26 cellular contexts compared by ENCODE assay signal in genomic region chr5:157186309-157187045, GRCh38. TPM values are rescaled to one million over a fixed set of nuclear protein-coding genes. Genes with fewer than 3 reads are reported as not detected.
DNase-seq lines count a peak whose midpoint lies in the region; ATAC-seq and TF ChIP-seq lines count a peak whose summit lies in the region.
"Had no signal": no experiment of that assay in that cellular context is flagged by ENCODE, and none has a peak within 500 bp of the region (broad histone marks: within the 10 kb centered on the region; RNA-seq: fewer than 3 reads in every experiment).

No MANE protein-coding gene starts in this region.

- POLR2A ChIA-PET in activated CD4-positive, alpha-beta memory T cell treated with anti-CD3 and anti-CD28 coated beads for 36 hours (lab: Charles Lee): interaction anchor here (0.8 to 24.1 kb wide), 13 partner anchors 4 to 86 kb away, joined by 3 to 368 read pairs (median 14); partner anchors contain the start of genes ITK and MED7

- peaks cover 55% of the 10 kb centered on the region for H3K4me1 Mint-ChIP-seq in activated naive CD4-positive, alpha-beta T cell treated with anti-CD3 and anti-CD28 coated beads for 36 hours (ENCODE audit: low read depth)
- peaks cover 50% of the 10 kb centered on the region for H3K4me1 Mint-ChIP-seq in activated CD4-positive, alpha-beta memory T cell treated with anti-CD3 and anti-CD28 coated beads for 36 hours (ENCODE audit: low read depth)
- H3K4me1 Mint-ChIP-seq in activated naive CD8-positive, alpha-beta T cell treated with anti-CD3 and anti-CD28 coated beads, Interleukin-2, amount 50 U/mL, for 24 hours: peaks cover 55% of the 10 kb centered on the region
- H3K4me1 Mint-ChIP-seq: GM23338, nephron had no signal

- no peaks in the 10 kb centered on the region for H3K4me1 ChIP-seq in left ventricle myocardium inferior
- H3K4me1 ChIP-seq: ascending aorta, parathyroid adenoma had no signal

- H3K9me3 ChIP-seq in left ventricle myocardium inferior (replicated peaks): peaks cover 5% of the 10 kb centered on the region
- H3K9me3 ChIP-seq: ascending aorta, MG63 had no signal

- CTCF ChIA-PET in activated naive CD4-positive, alpha-beta T cell treated with anti-CD3 and anti-CD28 coated beads for 36 hours (lab: Charles Lee): interaction anchor here (0.6 to 3.5 kb wide), 6 partner anchors 19 to 117 kb away, joined by 3 to 17 read pairs (median 4); no protein-coding TSS in a partner anchor
- CTCF ChIA-PET in activated CD4-positive, alpha-beta memory T cell treated with anti-CD3 and anti-CD28 coated beads for 36 hours (lab: Charles Lee): interaction anchor here (0.6 to 4.7 kb wide), 5 partner anchors 12 to 122 kb away, joined by 3 to 27 read pairs (median 3); no protein-coding TSS in a partner anchor

- peak overlapping the region; percentile 100 for H3K27ac Mint-ChIP-seq in activated naive CD4-positive, alpha-beta T cell treated with anti-CD3 and anti-CD28 coated beads for 36 hours
- H3K27ac Mint-ChIP-seq in activated CD4-positive, alpha-beta memory T cell treated with anti-CD3 and anti-CD28 coated beads for 36 hours: peak overlapping the region; percentile 100
- H3K27ac Mint-ChIP-seq in activated naive CD8-positive, alpha-beta T cell treated with anti-CD3 and anti-CD28 coated beads, Interleukin-2, amount 50 U/mL, for 24 hours: peak overlapping the region; percentile 94
- H3K27ac Mint-ChIP-seq: GM23338, nephron had no signal

- peak overlapping the region; percentile 77 for H3K4me3 Mint-ChIP-seq in activated naive CD4-positive, alpha-beta T cell treated with anti-CD3 and anti-CD28 coated beads for 36 hours
- H3K4me3 Mint-ChIP-seq in activated CD4-positive, alpha-beta memory T cell treated with anti-CD3 and anti-CD28 coated beads for 36 hours: peak overlapping the region; percentile 99
- peak overlapping the region; percentile 89 for H3K4me3 Mint-ChIP-seq in activated naive CD8-positive, alpha-beta T cell treated with anti-CD3 and anti-CD28 coated beads, Interleukin-2, amount 50 U/mL, for 24 hours
- H3K4me3 Mint-ChIP-seq: GM23338, nephron had no signal

- peak; percentile 12 for ATAC-seq in activated naive CD8-positive, alpha-beta T cell treated with anti-CD3 and anti-CD28 coated beads, Interleukin-2, amount 50 U/mL, for 24 hours
- no peak for ATAC-seq in HG02759 (IDR thresholded peaks at IDR 0.05; ENCODE audit: unreplicated experiment)

- H3K27me3 Mint-ChIP-seq in activated naive CD4-positive, alpha-beta T cell treated with anti-CD3 and anti-CD28 coated beads for 36 hours (ENCODE audit: low read depth): no peaks in the 10 kb centered on the region
- no peaks in the 10 kb centered on the region for H3K27me3 Mint-ChIP-seq in activated CD4-positive, alpha-beta memory T cell treated with anti-CD3 and anti-CD28 coated beads for 36 hours
- H3K27me3 Mint-ChIP-seq in activated naive CD8-positive, alpha-beta T cell treated with anti-CD3 and anti-CD28 coated beads, Interleukin-2, amount 50 U/mL, for 24 hours: no peaks in the 10 kb centered on the region

- no peaks in the 10 kb centered on the region for H3K9me3 Mint-ChIP-seq in activated naive CD4-positive, alpha-beta T cell treated with anti-CD3 and anti-CD28 coated beads for 36 hours
- no peaks in the 10 kb centered on the region for H3K9me3 Mint-ChIP-seq in activated CD4-positive, alpha-beta memory T cell treated with anti-CD3 and anti-CD28 coated beads for 36 hours
- no peaks in the 10 kb centered on the region for H3K9me3 Mint-ChIP-seq in activated naive CD8-positive, alpha-beta T cell treated with anti-CD3 and anti-CD28 coated beads, Interleukin-2, amount 50 U/mL, for 24 hours
- H3K9me3 Mint-ChIP-seq: GM23338, IgD-negative memory B cell, nephron had no signal

- no peak for TF ChIP-seq CTCF in left ventricle myocardium inferior (IDR thresholded peaks at IDR 0.05; ENCODE audit: borderline replicate concordance)

- peak; percentile 59 for DNase-seq in activated naive CD4-positive, alpha-beta T cell treated with anti-CD3 and anti-CD28 coated beads for 36 hours
- no peak for DNase-seq in activated naive CD4-positive, alpha-beta T cell treated with anti-CD3 and anti-CD28 coated beads, Interleukin-2, amount 50 U/mL, for 16 hours
- DNase-seq in activated CD4-positive, alpha-beta memory T cell treated with anti-CD3 and anti-CD28 coated beads for 36 hours: peak; percentile 55
- DNase-seq in activated naive CD8-positive, alpha-beta T cell treated with anti-CD3 and anti-CD28 coated beads, Interleukin-2, amount 50 U/mL, for 24 hours: peak; percentile 30
- DNase-seq in stimulated activated CD8-positive, alpha-beta memory T cell treated with anti-CD3 and anti-CD28 coated beads, Interleukin-4, amount 100 ng/mL, for 48 hours: peak; percentile 50
- DNase-seq in left ventricle myocardium inferior (no peak), NCI-H2081 treated with DMSO at 0.1 percent for 48 hours (lab: John Stamatoyannopoulos, UW) (no peak)
- DNase-seq: activated CD4-positive, CD25-positive, alpha-beta regulatory T cell; DMS79 treated with DMSO at 0.1 percent for 48 hours; foreskin melanocyte; hippocampal formation; islet precursor cell; mammary epithelial cell; MG63; NCI-H1436; NCI-H524 treated with DMSO at 0.1 percent for 48 hours; stimulated activated naive CD4-positive, alpha-beta T cell treated with Interleukin-2 at 50 U/mL for 16 hours; T-helper 9 cell had no signal

- H3K4me3 ChIP-seq in left ventricle myocardium inferior: no peak overlapping the region
- H3K4me3 ChIP-seq: ascending aorta, GM23338, MG63 had no signal

- H3K27ac ChIP-seq in left ventricle myocardium inferior (replicated peaks): no peak overlapping the region
- H3K27ac ChIP-seq: ascending aorta, parathyroid adenoma had no signal

- intact Hi-C loops in activated naive CD4-positive, alpha-beta T cell treated with anti-CD3 and anti-CD28 coated beads for 36 hours (cut with micrococcal nuclease): no loop called here
- intact Hi-C loops in activated CD4-positive, alpha-beta memory T cell treated with anti-CD3 and anti-CD28 coated beads for 36 hours (cut with micrococcal nuclease): loop anchor here (2.0 kb wide), 1 partner anchor 66 kb away; no protein-coding TSS in a partner anchor
- intact Hi-C loops in left ventricle myocardium inferior (cut with micrococcal nuclease): no loop called here

- peaks cover 27% of the 10 kb centered on the region for H3K27me3 ChIP-seq in left ventricle myocardium inferior (ENCODE audit: low read depth)
- H3K27me3 ChIP-seq: ascending aorta had no signal

- no peaks in the 10 kb centered on the region for H3K36me3 ChIP-seq in left ventricle myocardium inferior
- H3K36me3 ChIP-seq: ascending aorta, MG63 had no signal

- peaks cover 89% of the 10 kb centered on the region for H3K36me3 Mint-ChIP-seq in activated naive CD4-positive, alpha-beta T cell treated with anti-CD3 and anti-CD28 coated beads for 36 hours (ENCODE audit: low read depth)
- H3K36me3 Mint-ChIP-seq in activated CD4-positive, alpha-beta memory T cell treated with anti-CD3 and anti-CD28 coated beads for 36 hours: peaks cover 90% of the 10 kb centered on the region
- peaks cover 91% of the 10 kb centered on the region for H3K36me3 Mint-ChIP-seq in activated naive CD8-positive, alpha-beta T cell treated with anti-CD3 and anti-CD28 coated beads, Interleukin-2, amount 50 U/mL, for 24 hours (ENCODE audit: low read depth)
- H3K36me3 Mint-ChIP-seq: IgD-negative memory B cell had no signal

RNA-seq across cellular contexts. Expression of gene ITK, which starts 5.8 kb away (rescaled TPM):
- 100 to 1,000 TPM; 340 TPM for total RNA-seq in activated naive CD4-positive, alpha-beta T cell treated with anti-CD3 and anti-CD28 coated beads for 36 hours
- 100 to 1,000 TPM; 236 to 240 TPM for total RNA-seq in activated CD4-positive, alpha-beta memory T cell treated with anti-CD3 and anti-CD28 coated beads for 36 hours
- 0.36 TPM for total RNA-seq in left ventricle myocardium inferior
- total RNA-seq: epithelial cell of proximal tubule, GM23338, mammary epithelial cell had no signal

RNA-seq across cellular contexts. Expression of gene GARIN3, which starts 20.4 kb away (rescaled TPM):
- total RNA-seq in activated naive CD4-positive, alpha-beta T cell treated with anti-CD3 and anti-CD28 coated beads for 36 hours: 1 to 10 TPM; 3.6 to 3.8 TPM
- 1 to 10 TPM; 1.3 to 1.4 TPM for total RNA-seq in activated CD4-positive, alpha-beta memory T cell treated with anti-CD3 and anti-CD28 coated beads for 36 hours
- total RNA-seq in left ventricle myocardium inferior: not detected
- total RNA-seq: ascending aorta, epithelial cell of proximal tubule, GM23338, mammary epithelial cell, SK-MEL-5 had no signal

RNA-seq across cellular contexts. Expression of gene MED7, which starts 43.8 kb away (rescaled TPM):
- 10 to 100 TPM; 21.0 to 21.2 TPM for total RNA-seq in activated naive CD4-positive, alpha-beta T cell treated with anti-CD3 and anti-CD28 coated beads for 36 hours
- total RNA-seq in activated CD4-positive, alpha-beta memory T cell treated with anti-CD3 and anti-CD28 coated beads for 36 hours: 10 to 100 TPM; 17.2 to 19.2 TPM
- 10.3 TPM for total RNA-seq in left ventricle myocardium inferior

Comparison
In these comparisons a context has a peak if more than half of its experiments do, and no peak if none do; other contexts are left out.
1. DNase-seq: peak in activated naive CD4-positive, alpha-beta T cell treated with anti-CD3 and anti-CD28 coated beads for 36 hours (single experiment), activated CD4-positive, alpha-beta memory T cell treated with anti-CD3 and anti-CD28 coated beads for 36 hours (single experiment), activated naive CD8-positive, alpha-beta T cell treated with anti-CD3 and anti-CD28 coated beads, Interleukin-2, amount 50 U/mL, for 24 hours (single experiment) and stimulated activated CD8-positive, alpha-beta memory T cell treated with anti-CD3 and anti-CD28 coated beads, Interleukin-4, amount 100 ng/mL, for 48 hours (single experiment); none in activated naive CD4-positive, alpha-beta T cell treated with anti-CD3 and anti-CD28 coated beads, Interleukin-2, amount 50 U/mL, for 16 hours (single experiment), left ventricle myocardium inferior (single experiment) and NCI-H2081 treated with DMSO at 0.1 percent for 48 hours (single experiment).
2. RNA of gene ITK, which starts 5.8 kb away (total RNA-seq): 340 TPM in activated naive CD4-positive, alpha-beta T cell treated with anti-CD3 and anti-CD28 coated beads for 36 hours and 236 to 240 TPM in activated CD4-positive, alpha-beta memory T cell treated with anti-CD3 and anti-CD28 coated beads for 36 hours; 0.36 TPM in left ventricle myocardium inferior (single experiment); every median in the first group is over 100 times any median in the second.
3. Peak in every context shown above with its lines, with median percentiles within 50 percentile points of each other: H3K27ac Mint-ChIP-seq and H3K4me3 Mint-ChIP-seq.